1 cellular context compared by ENCODE assay signal in genomic region chr4:150332086-150332485, GRCh38.
TF ChIP-seq lines count a peak whose summit lies in the region.

No MANE protein-coding gene starts in this region.

TF ChIP-seq in IMR-90, 13 proteins besides CTCF, POLR2A, EP300 and RAD21 (continued from another document):
- no peak for TF ChIP-seq ELK1 (IDR thresholded peaks at IDR 0.05; ENCODE audit: borderline replicate concordance, low read depth, low read length)
- TF ChIP-seq SMC3 (IDR thresholded peaks at IDR 0.05; ENCODE audit: low read depth, low read length) = no peak
- TF ChIP-seq CEBPB (IDR thresholded peaks at IDR 0.05; ENCODE audit: low read depth, low read length) = no peak
- TF ChIP-seq MXI1 (IDR thresholded peaks at IDR 0.05; ENCODE audit: borderline replicate concordance, low read depth, low read length) = no peak
- no peak for TF ChIP-seq MAZ (IDR thresholded peaks at IDR 0.05; ENCODE audit: borderline replicate concordance, low read depth, low read length)
- no peak for TF ChIP-seq FOS (IDR thresholded peaks at IDR 0.05; ENCODE audit: low read depth, low read length)
- no peak for TF ChIP-seq RCOR1 (IDR thresholded peaks at IDR 0.05; ENCODE audit: insufficient replicate concordance, low read length)
- TF ChIP-seq BHLHE40 (IDR thresholded peaks at IDR 0.05; ENCODE audit: low read depth, low read length) = no peak
- no peak for TF ChIP-seq CHD1 (IDR thresholded peaks at IDR 0.05; ENCODE audit: low read depth, low read length)
- TF ChIP-seq MAFK (IDR thresholded peaks at IDR 0.05; ENCODE audit: low read depth, low read length) = no peak
- TF ChIP-seq RFX5 (IDR thresholded peaks at IDR 0.05; ENCODE audit: low read depth, low read length) = no peak
